In genomic region chr3:30318110-30318509, GRCh38 we compare ENCODE assay signal across 10 cellular contexts.
"Had no signal": no experiment of that assay in that cellular context is flagged by ENCODE, and none has a peak within 500 bp of the region (broad histone marks: within the 10 kb centered on the region; RNA-seq: fewer than 3 reads in every experiment).

No MANE protein-coding gene starts in this region.

- H3K9ac ChIP-seq: KMS-11 had no signal

- H3K4me1 ChIP-seq: HAP-1 had no signal

- H3K4me3 ChIP-seq: GM23338, HAP-1 had no signal

- H3K27ac ChIP-seq: KMS-11 had no signal

- FAIRE-seq: H1, H54, HTR-8/SVneo had no signal

- H3K4me3 Mint-ChIP-seq: GM23338, HFFc6 had no signal

- ATAC-seq: GM23338, HCT116 had no signal

- H3K36me3 ChIP-seq: HAP-1 had no signal

- H2AFZ ChIP-seq: GM23338 had no signal

- H3K9me3 ChIP-seq: HAP-1 had no signal

- H3K27ac Mint-ChIP-seq: GM23338, HFFc6 had no signal

- H3K4me2 ChIP-seq: GM23338, KMS-11 had no signal

- DNase-seq: HFFc6, IMR-90, KBM-7 had no signal
